In the genomic region with DNA sequence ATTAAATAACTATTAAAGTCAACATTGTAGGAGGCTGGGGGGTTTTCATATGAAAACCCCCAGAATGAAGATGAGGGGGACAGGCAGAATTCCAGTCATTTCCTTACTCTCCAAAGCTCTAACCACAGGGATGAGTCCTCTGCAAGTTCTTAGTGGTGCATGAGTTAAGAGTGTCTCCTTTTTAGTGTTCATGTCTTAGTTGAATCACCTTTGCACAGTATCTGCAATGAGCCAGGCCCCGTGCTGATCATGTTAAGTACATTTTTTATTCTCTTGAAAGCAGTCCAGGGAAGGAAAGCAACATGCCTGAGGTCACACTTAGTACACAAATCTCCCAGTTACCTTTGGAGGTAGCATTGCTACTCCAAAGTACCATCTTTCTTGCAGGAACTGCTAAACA, we compare ENCODE assay signal across 20 cellular contexts. TPM values are rescaled to one million over a fixed set of nuclear protein-coding genes. Genes with fewer than 3 reads are reported as not detected.
DNase-seq lines count a peak whose midpoint lies in the region; ATAC-seq lines count a peak whose summit lies in the region.
"Had no signal": no experiment of that assay in that cellular context is flagged by ENCODE, and none has a peak within 500 bp of the region (broad histone marks: within the 10 kb centered on the region; RNA-seq: fewer than 3 reads in every experiment).

No MANE protein-coding gene starts in this region.

- no peaks in the 10 kb centered on the region for H3K36me3 ChIP-seq in mesenchymal stem cell (ENCODE audit: control insufficient read depth in 1 of 2, insufficient read depth in 2 of 2, low read depth in 1 of 2, low read length in 2 of 2)

- H3K36me3 Mint-ChIP-seq in stimulated activated memory B cell treated with anti-CD40 and anti-IgM and Interleukin-4, amounts not matched to agents 10 μg/mL and 1 μg/mL and 100 μg/mL, for 72 hours, result no peaks in the 10 kb centered on the region
- no peaks in the 10 kb centered on the region for H3K36me3 Mint-ChIP-seq in stimulated activated naive B cell treated with anti-CD40 and anti-IgM and Interleukin-4, amounts not matched to agents 10 μg/mL and 1 μg/mL and 100 μg/mL, for 72 hours

- H3K4ac ChIP-seq in mesenchymal stem cell (ENCODE audit: low read depth in 1 of 2, low read length in 2 of 2), result peak overlapping the region in 1 of 2 experiments; percentile 26

- peak overlapping the region in 1 of 2 experiments; percentile 18 for H2BK12ac ChIP-seq in mesenchymal stem cell (ENCODE audit: low read length in 2 of 2)

- no peak overlapping the region for H3K4me2 ChIP-seq in mesenchymal stem cell (ENCODE audit: low read length, poor library complexity, severe bottlenecking)

- H3K27ac ChIP-seq in mesenchymal stem cell (ENCODE audit: low read length, poor library complexity, severe bottlenecking), result no peak overlapping the region

- H3K4me1 Mint-ChIP-seq in stimulated activated memory B cell treated with anti-CD40 and anti-IgM and Interleukin-4, amounts not matched to agents 10 μg/mL and 1 μg/mL and 100 μg/mL, for 72 hours, result peaks cover 18% of the 10 kb centered on the region
- peaks cover 12 to 41% of the 10 kb centered on the region in 2 donors for H3K4me1 Mint-ChIP-seq in stimulated activated naive B cell treated with anti-CD40 and anti-IgM and Interleukin-4, amounts not matched to agents 10 μg/mL and 1 μg/mL and 100 μg/mL, for 72 hours

- ATAC-seq in stimulated activated memory B cell treated with anti-CD40 and anti-IgM and Interleukin-4, amounts not matched to agents 10 μg/mL and 1 μg/mL and 100 μg/mL, for 72 hours, result no peak
- ATAC-seq in stimulated activated naive B cell treated with anti-CD40 and anti-IgM and Interleukin-4, amounts not matched to agents 10 μg/mL and 1 μg/mL and 100 μg/mL, for 72 hours (replicated peaks), result no peak
- ATAC-seq: PC-3 had no signal

- WGBS in mesenchymal stem cell, result 87% methylated on average over 1 of the region's 1 CpG

- no peak overlapping the region for H3K14ac ChIP-seq in mesenchymal stem cell (ENCODE audit: low read length in 2 of 2)

- H3K79me1 ChIP-seq in mesenchymal stem cell (replicated peaks; ENCODE audit: low read length, poor library complexity, severe bottlenecking), result no peaks in the 10 kb centered on the region

- H3K18ac ChIP-seq in mesenchymal stem cell (ENCODE audit: low read depth in 1 of 2, low read length in 2 of 2), result peak overlapping the region; percentile 46 to 67

- no peaks in the 10 kb centered on the region for H3K9me3 ChIP-seq in mesenchymal stem cell (ENCODE audit: control insufficient read depth, low read length)

- H2AK5ac ChIP-seq in mesenchymal stem cell (ENCODE audit: low read length, severe bottlenecking), result no peak overlapping the region

- H3K9ac ChIP-seq in mesenchymal stem cell (ENCODE audit: low read length), result no peak overlapping the region

- H2BK5ac ChIP-seq in mesenchymal stem cell (ENCODE audit: low read depth, low read length, poor library complexity, severe bottlenecking), result no peak overlapping the region

- peaks cover 3% of the 10 kb centered on the region for H3K4me1 ChIP-seq in mesenchymal stem cell (ENCODE audit: control insufficient read depth, insufficient read depth, low read depth, low read length)

- H3K27me3 Mint-ChIP-seq in stimulated activated memory B cell treated with anti-CD40 and anti-IgM and Interleukin-4, amounts not matched to agents 10 μg/mL and 1 μg/mL and 100 μg/mL, for 72 hours, result no peaks in the 10 kb centered on the region
- no peaks in the 10 kb centered on the region for H3K27me3 Mint-ChIP-seq in stimulated activated naive B cell treated with anti-CD40 and anti-IgM and Interleukin-4, amounts not matched to agents 10 μg/mL and 1 μg/mL and 100 μg/mL, for 72 hours

- no peak overlapping the region for H2BK15ac ChIP-seq in mesenchymal stem cell (ENCODE audit: low read depth, poor library complexity, severe bottlenecking)

- H3K9me3 Mint-ChIP-seq in stimulated activated memory B cell treated with anti-CD40 and anti-IgM and Interleukin-4, amounts not matched to agents 10 μg/mL and 1 μg/mL and 100 μg/mL, for 72 hours, result no peaks in the 10 kb centered on the region
- no peaks in the 10 kb centered on the region for H3K9me3 Mint-ChIP-seq in stimulated activated naive B cell treated with anti-CD40 and anti-IgM and Interleukin-4, amounts not matched to agents 10 μg/mL and 1 μg/mL and 100 μg/mL, for 72 hours
- H3K9me3 Mint-ChIP-seq: CD4-positive, alpha-beta T cell; IgD-negative memory B cell had no signal

- peak; percentile 8 for DNase-seq in activated CD4-positive, alpha-beta T cell treated with anti-CD3 and anti-CD28 coated beads for 48 hours
- no peak for DNase-seq in activated CD4-positive, alpha-beta T cell treated with anti-CD3 and anti-CD28 coated beads, Interleukin-2, amount 50 U/mL, for 1 hour
- DNase-seq in HCEC 1CT, result peak; percentile 7
- DNase-seq in mesenchymal stem cell, result no peak
- no peak for DNase-seq in Ammon's horn (ENCODE audit: low spot score)
- no peak for DNase-seq in NCI-H446 treated with DMSO at 0.1 percent for 48 hours (lab: John Stamatoyannopoulos, UW)
- no peak for DNase-seq in stimulated activated naive B cell treated with anti-CD40 and anti-IgM and Interleukin-4, amounts not matched to agents 10 μg/mL and 1 μg/mL and 100 μg/mL, for 72 hours
- DNase-seq: 8988T; AML-193; CD4-positive, alpha-beta T cell; COR-L47; DMS79; NCI-H1694; NCI-H2081; NCI-H446; NCI-H526 treated with DMSO at 0.1 percent for 48 hours; PC-3; Right ventricle myocardium superior had no signal

- no peak overlapping the region for H4K91ac ChIP-seq in mesenchymal stem cell (ENCODE audit: low read length)

- H3K27me3 ChIP-seq in mesenchymal stem cell (ENCODE audit: control insufficient read depth in 1 of 2, insufficient read depth in 1 of 2, low read length in 2 of 2), result peaks cover 0 to 4% of the 10 kb centered on the region in 2 experiments

- H3K4me3 ChIP-seq in mesenchymal stem cell (ENCODE audit: insufficient read depth in 1 of 2, low read depth in 1 of 2, low read length in 2 of 2), result no peak overlapping the region

- H3K27ac Mint-ChIP-seq in stimulated activated memory B cell treated with anti-CD40 and anti-IgM and Interleukin-4, amounts not matched to agents 10 μg/mL and 1 μg/mL and 100 μg/mL, for 72 hours, result peak overlapping the region; percentile 11
- H3K27ac Mint-ChIP-seq in stimulated activated naive B cell treated with anti-CD40 and anti-IgM and Interleukin-4, amounts not matched to agents 10 μg/mL and 1 μg/mL and 100 μg/mL, for 72 hours, result no peak overlapping the region
- H3K27ac Mint-ChIP-seq: CD4-positive, alpha-beta T cell; IgD-negative memory B cell had no signal

- no peak overlapping the region for H3K23ac ChIP-seq in mesenchymal stem cell (ENCODE audit: low read length in 2 of 2)

- no peak overlapping the region for H2BK120ac ChIP-seq in mesenchymal stem cell (ENCODE audit: low read depth, low read length)

- H3K4me3 Mint-ChIP-seq in stimulated activated memory B cell treated with anti-CD40 and anti-IgM and Interleukin-4, amounts not matched to agents 10 μg/mL and 1 μg/mL and 100 μg/mL, for 72 hours, result no peak overlapping the region
- no peak overlapping the region for H3K4me3 Mint-ChIP-seq in stimulated activated naive B cell treated with anti-CD40 and anti-IgM and Interleukin-4, amounts not matched to agents 10 μg/mL and 1 μg/mL and 100 μg/mL, for 72 hours
- H3K4me3 Mint-ChIP-seq: CD4-positive, alpha-beta T cell; IgD-negative memory B cell had no signal

- no peak overlapping the region for H4K8ac ChIP-seq in mesenchymal stem cell (ENCODE audit: low read length)

- H2AFZ ChIP-seq in mesenchymal stem cell (ENCODE audit: low read depth, low read length), result no peak overlapping the region

RNA-seq across cellular contexts. Expression of a gene that starts 25.7 kb away (rescaled TPM):
- not detected for polyA plus RNA-seq in mesenchymal stem cell (2013, experiment 1 of 2)
- polyA plus RNA-seq in mesenchymal stem cell (2013, experiment 2 of 2), result not detected
- polyA plus RNA-seq: IgD-negative memory B cell had no signal

RNA-seq across cellular contexts. Expression of a gene that starts 36.6 kb away (rescaled TPM):
- polyA plus RNA-seq in mesenchymal stem cell (2013, experiment 1 of 2), result 2.2 TPM
- polyA plus RNA-seq in mesenchymal stem cell (2013, experiment 2 of 2), result 2.6 TPM

RNA-seq across cellular contexts. Expression of a gene that starts 36.9 kb away (rescaled TPM):
- polyA plus RNA-seq in mesenchymal stem cell (2013, experiment 1 of 2), result 21.0 TPM
- polyA plus RNA-seq in mesenchymal stem cell (2013, experiment 2 of 2), result 21.2 TPM

Comparison
In these comparisons a context has a peak if more than half of its experiments do, and no peak if none do; other contexts are left out.
1. DNase-seq: peak in activated CD4-positive, alpha-beta T cell treated with anti-CD3 and anti-CD28 coated beads for 48 hours (single experiment) and HCEC 1CT (single experiment); none in activated CD4-positive, alpha-beta T cell treated with anti-CD3 and anti-CD28 coated beads, Interleukin-2, amount 50 U/mL, for 1 hour (single experiment), mesenchymal stem cell (single experiment), Ammon's horn (single experiment), NCI-H446 treated with DMSO at 0.1 percent for 48 hours (single experiment) and stimulated activated naive B cell treated with anti-CD40 and anti-IgM and Interleukin-4, amounts not matched to agents 10 μg/mL and 1 μg/mL and 100 μg/mL, for 72 hours (single experiment).